In genomic region chr12:116187158-116187511, GRCh38 we compare ENCODE assay signal across 14 cellular contexts.
DNase-seq lines count a peak whose midpoint lies in the region; ATAC-seq and TF ChIP-seq lines count a peak whose summit lies in the region.
"Had no signal": no experiment of that assay in that cellular context is flagged by ENCODE, and none has a peak within 500 bp of the region (broad histone marks: within the 10 kb centered on the region; RNA-seq: fewer than 3 reads in every experiment).

No MANE protein-coding gene starts in this region.

- H3K9me3 ChIP-seq in skeletal muscle satellite cell (replicated peaks; ENCODE audit: low read length): no peaks in the 10 kb centered on the region
- H3K9me3 ChIP-seq: lower lobe of right lung had no signal

- H3K36me3 ChIP-seq in skeletal muscle satellite cell (ENCODE audit: insufficient read depth, low read length): no peaks in the 10 kb centered on the region
- H3K36me3 ChIP-seq: lower lobe of right lung had no signal

- no peak overlapping the region for H3K9ac ChIP-seq in skeletal muscle satellite cell (ENCODE audit: low read depth, low read length)

- H3K27ac Mint-ChIP-seq in activated CD8-positive, alpha-beta memory T cell treated with anti-CD3 and anti-CD28 coated beads, Interleukin-2, amount 10 ng/mL, durations not matched to agents 7 days and 5 days: peak overlapping the region; percentile 34
- peak overlapping the region in 2 of 6 donors; percentile 0 to 24 for H3K27ac Mint-ChIP-seq in immature natural killer cell

- no peak for DNase-seq in activated CD8-positive, alpha-beta memory T cell treated with anti-CD3 and anti-CD28 coated beads, Interleukin-2, amount 10 ng/mL, durations not matched to agents 7 days and 5 days
- DNase-seq in activated CD8-positive, alpha-beta memory T cell treated with anti-CD3 and anti-CD28 coated beads, Interleukin-2, amount 50 U/mL, for 48 hours: no peak
- no peak for DNase-seq in immature natural killer cell
- DNase-seq in epidermal melanocyte (ENCODE audit: insufficient read length, low spot score): no peak
- no peak for DNase-seq in anterior cingulate cortex (lab: John Stamatoyannopoulos, UW)
- DNase-seq: activated CD8-positive, alpha-beta memory T cell treated with anti-CD3 and anti-CD28 coated beads, Interleukin-2, amount 50 U/mL, for 4 hours; Kasumi-1; lower lobe of right lung; NCI-H2171; posterior cingulate gyrus; stimulated activated CD4-positive, alpha-beta T cell treated with anti-CD3 and anti-CD28 coated beads, Interleukin-1b, Interleukin-23, amount 100 ng/mL, for 48 hours had no signal

- H3K4me1 Mint-ChIP-seq in activated CD8-positive, alpha-beta memory T cell treated with anti-CD3 and anti-CD28 coated beads, Interleukin-2, amount 10 ng/mL, durations not matched to agents 7 days and 5 days: peaks cover 70% of the 10 kb centered on the region
- peaks cover 62 to 80% of the 10 kb centered on the region in 2 donors for H3K4me1 Mint-ChIP-seq in immature natural killer cell

- CTCF ChIA-PET in activated CD8-positive, alpha-beta memory T cell treated with anti-CD3 and anti-CD28 coated beads, Interleukin-2, amount 10 ng/mL, durations not matched to agents 7 days and 5 days (lab: Charles Lee): interaction anchor here (0.9 to 1.5 kb wide), 2 partner anchors 9 to 49 kb away, joined by 4 read pairs; no protein-coding TSS in a partner anchor

- peaks cover 28% of the 10 kb centered on the region for H3K4me1 ChIP-seq in skeletal muscle satellite cell (ENCODE audit: control insufficient read depth, insufficient read depth, low read length)

- no peaks in the 10 kb centered on the region for H3K9me3 Mint-ChIP-seq in activated CD8-positive, alpha-beta memory T cell treated with anti-CD3 and anti-CD28 coated beads, Interleukin-2, amount 10 ng/mL, durations not matched to agents 7 days and 5 days (ENCODE audit: low read depth)
- no peaks in the 10 kb centered on the region for H3K9me3 Mint-ChIP-seq in immature natural killer cell

- peaks cover 1% of the 10 kb centered on the region for H3K36me3 Mint-ChIP-seq in activated CD8-positive, alpha-beta memory T cell treated with anti-CD3 and anti-CD28 coated beads, Interleukin-2, amount 10 ng/mL, durations not matched to agents 7 days and 5 days
- no peaks in the 10 kb centered on the region for H3K36me3 Mint-ChIP-seq in immature natural killer cell

- ATAC-seq in activated CD8-positive, alpha-beta memory T cell treated with anti-CD3 and anti-CD28 coated beads, Interleukin-2, amount 10 ng/mL, durations not matched to agents 7 days and 5 days: peak; percentile 32
- ATAC-seq in esophagus mucosa: no peak

- no peaks in the 10 kb centered on the region for H3K27me3 ChIP-seq in skeletal muscle satellite cell (ENCODE audit: control insufficient read depth, insufficient read depth, low read length)

- H3K4me3 Mint-ChIP-seq in activated CD8-positive, alpha-beta memory T cell treated with anti-CD3 and anti-CD28 coated beads, Interleukin-2, amount 10 ng/mL, durations not matched to agents 7 days and 5 days: no peak overlapping the region
- peak overlapping the region in 4 of 5 donors; percentile 0 to 51 (median 26) for H3K4me3 Mint-ChIP-seq in immature natural killer cell

- H3K27me3 Mint-ChIP-seq in activated CD8-positive, alpha-beta memory T cell treated with anti-CD3 and anti-CD28 coated beads, Interleukin-2, amount 10 ng/mL, durations not matched to agents 7 days and 5 days: no peaks in the 10 kb centered on the region
- H3K27me3 Mint-ChIP-seq in immature natural killer cell (ENCODE audit: low read depth in 3 of 3): no peaks in the 10 kb centered on the region

- H3K4me2 ChIP-seq in skeletal muscle satellite cell (ENCODE audit: low read length): peak overlapping the region; percentile 15

- no peak overlapping the region for H3K4me3 ChIP-seq in skeletal muscle satellite cell (ENCODE audit: low read length)
- H3K4me3 ChIP-seq: lower lobe of right lung had no signal

- H3K27ac ChIP-seq in VCaP: peak overlapping the region; percentile 1; the same call in 1 of the 2 replicates
- H3K27ac ChIP-seq: lower lobe of right lung had no signal

- no peak for TF ChIP-seq CTCF in VCaP (conservative IDR thresholded peaks at IDR 0.05)
